In the genomic region with DNA sequence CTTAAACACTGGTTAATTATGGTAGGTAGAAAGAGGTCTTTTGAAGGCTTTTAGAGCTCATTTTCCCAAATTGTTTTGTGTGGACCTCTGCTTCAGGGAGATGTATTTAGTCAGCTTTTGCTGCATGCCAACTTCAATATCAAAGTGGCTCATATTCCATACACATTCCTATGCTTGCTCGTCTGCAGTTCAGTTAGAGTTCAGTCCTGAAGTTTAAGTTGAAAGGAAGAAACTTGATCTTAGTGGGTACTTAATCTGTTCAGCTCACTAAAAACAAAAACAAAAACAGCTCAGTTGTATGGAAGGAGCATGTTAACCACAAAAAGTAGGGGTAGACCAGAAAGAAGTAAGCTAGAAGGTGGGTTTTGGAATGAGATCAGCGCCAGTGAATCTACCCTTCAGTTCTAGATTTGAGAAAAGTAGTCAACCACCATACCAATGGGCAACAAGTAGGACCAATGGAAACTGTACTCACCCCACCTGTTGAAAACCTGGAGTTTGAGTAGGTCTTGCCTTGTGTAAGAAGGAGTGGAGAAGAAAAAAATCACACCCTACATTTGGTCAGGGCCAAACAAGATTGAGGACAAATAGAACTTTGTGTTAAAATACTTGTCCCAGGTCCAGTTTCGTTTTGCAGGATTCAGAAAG, we compare ENCODE assay signal across 20 cellular contexts. TPM values are rescaled to one million over a fixed set of nuclear protein-coding genes. Genes with fewer than 3 reads are reported as not detected.
A peak's percentile ranks its signal among the peaks of the same experiment; 100 is the strongest.
DNase-seq lines count a peak whose midpoint lies in the region; ATAC-seq and TF ChIP-seq lines count a peak whose summit lies in the region.
"Had no signal": no experiment of that assay in that cellular context is flagged by ENCODE, and none has a peak within 500 bp of the region (broad histone marks: within the 10 kb centered on the region; RNA-seq: fewer than 3 reads in every experiment).

No MANE protein-coding gene starts in this region.

- intact Hi-C loops in stomach (cut with DNase I; ENCODE audit: low total_unique reads) = no loop called here

- H3K4me1 Mint-ChIP-seq in stimulated activated naive CD8-positive, alpha-beta T cell treated with anti-CD3 and anti-CD28 coated beads, Interleukin-15, Interleukin-2, amounts not matched to agents 100 ng/mL and 50 ng/mL, for 24 hours (ENCODE audit: low read depth) = no peaks in the 10 kb centered on the region

- no peaks in the 10 kb centered on the region for H3K27me3 Mint-ChIP-seq in stimulated activated naive CD8-positive, alpha-beta T cell treated with anti-CD3 and anti-CD28 coated beads, Interleukin-15, Interleukin-2, amounts not matched to agents 100 ng/mL and 50 ng/mL, for 24 hours

- TF ChIP-seq CTCF in cardiac fibroblast (IDR thresholded peaks at IDR 0.05; ENCODE audit: low read depth, low read length) (no peak), stomach (IDR thresholded peaks at IDR 0.05) (no peak)

- peak overlapping the region; percentile 36 for H3K27ac Mint-ChIP-seq in stimulated activated naive CD8-positive, alpha-beta T cell treated with anti-CD3 and anti-CD28 coated beads, Interleukin-15, Interleukin-2, amounts not matched to agents 100 ng/mL and 50 ng/mL, for 24 hours

- H3K27ac ChIP-seq in stomach = peak overlapping the region in 3 of 5 donors; percentile 5 to 54 (median 40)

- H3K4me3 ChIP-seq in cardiac fibroblast (replicated peaks in 1 of 2; ENCODE audit: low read depth in 2 of 2, low read length in 2 of 2) (no peak overlapping the region), stomach (no peak overlapping the region)
- H3K4me3 ChIP-seq: HAP-1 had no signal

- no peaks in the 10 kb centered on the region for H3K36me3 Mint-ChIP-seq in stimulated activated naive CD8-positive, alpha-beta T cell treated with anti-CD3 and anti-CD28 coated beads, Interleukin-15, Interleukin-2, amounts not matched to agents 100 ng/mL and 50 ng/mL, for 24 hours (ENCODE audit: low read depth)

- no peak for TF ChIP-seq POLR2A in stomach (IDR thresholded peaks at IDR 0.05)

- H3K4me1 ChIP-seq in stomach = peaks cover 0 to 14% (median 6%) of the 10 kb centered on the region in 4 donors
- H3K4me1 ChIP-seq: HAP-1 had no signal

- WGBS in stomach, 5 donors = 45 to 71% (median 55%) methylated on average over 3 of the region's 3 CpGs

- no peak for TF ChIP-seq EP300 in stomach (IDR thresholded peaks at IDR 0.05)

- no peak for ATAC-seq in stimulated activated naive CD8-positive, alpha-beta T cell treated with anti-CD3 and anti-CD28 coated beads, Interleukin-15, Interleukin-2, amounts not matched to agents 100 U/mL and 50 U/mL, for 24 hours
- ATAC-seq in GM18511 (IDR thresholded peaks at IDR 0.05; ENCODE audit: unreplicated experiment) (no peak), HG03108 (IDR thresholded peaks at IDR 0.05; ENCODE audit: unreplicated experiment) (no peak)
- ATAC-seq: Panc1, Right ventricle myocardium inferior had no signal

- no peaks in the 10 kb centered on the region for H3K36me3 ChIP-seq in stomach
- H3K36me3 ChIP-seq: HAP-1 had no signal

- no peaks in the 10 kb centered on the region for H3K27me3 ChIP-seq in stomach

- no peak overlapping the region for H3K4me3 Mint-ChIP-seq in stimulated activated naive CD8-positive, alpha-beta T cell treated with anti-CD3 and anti-CD28 coated beads, Interleukin-15, Interleukin-2, amounts not matched to agents 100 ng/mL and 50 ng/mL, for 24 hours

- DNase-seq in stimulated activated naive CD8-positive, alpha-beta T cell treated with anti-CD3 and anti-CD28 coated beads, Interleukin-15, Interleukin-2, amounts not matched to agents 100 U/mL and 50 U/mL, for 24 hours = no peak
- DNase-seq in cardiac fibroblast (ENCODE audit: low read depth in 2 of 2) (peak; percentile 27 to 61), iris pigment epithelial cell (ENCODE audit: low read depth) (peak; percentile 85), stomach (no peak), T-helper 9 cell (no peak)
- DNase-seq: 8988T, C1 segment of cervical spinal cord, COR-L47, DMS153, KBM-7, NCI-H1092 treated with DMSO at 0.1 percent for 48 hours, NCI-H187, NCI-H446 treated with DMSO at 0.1 percent for 48 hours, NCI-H774 had no signal

- H3K9me3 Mint-ChIP-seq in stimulated activated naive CD8-positive, alpha-beta T cell treated with anti-CD3 and anti-CD28 coated beads, Interleukin-15, Interleukin-2, amounts not matched to agents 100 ng/mL and 50 ng/mL, for 24 hours = no peaks in the 10 kb centered on the region

- H3K9me3 ChIP-seq in stomach = no peaks in the 10 kb centered on the region
- H3K9me3 ChIP-seq: HAP-1 had no signal

RNA-seq across cellular contexts. Expression of a gene that starts 58.0 kb away (rescaled TPM):
- 10 to 100 TPM in 4 of 5 donors, under 1 TPM in 1; 0.58 to 33.0 (median 20.5) TPM for total RNA-seq in stomach
- 10 to 100 TPM in 2 of 3 donors, 1 to 10 TPM in 1; 6.9 to 13.6 (median 10.5) TPM for polyA plus RNA-seq in stomach

RNA-seq across cellular contexts. Expression of a gene that starts 58.0 kb away (rescaled TPM):
- 100 to 1,000 TPM in 1 of 5 donors, 10 to 100 TPM in 3, 1 to 10 TPM in 1; 9.3 to 101 (median 39.3) TPM for total RNA-seq in stomach
- polyA plus RNA-seq in stomach = 10 to 100 TPM; 15.6 to 29.1 (median 28.4) TPM

Comparison
In these comparisons a context has a peak if more than half of its experiments do, and no peak if none do; other contexts are left out.
1. DNase-seq: peak in cardiac fibroblast (2 of 2) and iris pigment epithelial cell (single experiment); none in stimulated activated naive CD8-positive, alpha-beta T cell treated with anti-CD3 and anti-CD28 coated beads, Interleukin-15, Interleukin-2, amounts not matched to agents 100 U/mL and 50 U/mL, for 24 hours (single experiment), stomach (single experiment) and T-helper 9 cell (single experiment).